ENCODE assay signal across 8 cellular contexts in genomic region chr2:25078171-25079049, GRCh38. TPM values are rescaled to one million over a fixed set of nuclear protein-coding genes. Genes with fewer than 3 reads are reported as not detected.
DNase-seq lines count a peak whose midpoint lies in the region; ATAC-seq and TF ChIP-seq lines count a peak whose summit lies in the region.

No MANE protein-coding gene starts in this region.

- no peak for TF ChIP-seq EP300 in tibial nerve (IDR thresholded peaks at IDR 0.05)

- peaks cover 8% of the 10 kb centered on the region for H3K9me3 Mint-ChIP-seq in nephron progenitor cell
- H3K9me3 Mint-ChIP-seq in activated CD4-positive, alpha-beta memory T cell treated with anti-CD3 and anti-CD28 coated beads for 36 hours, result no peaks in the 10 kb centered on the region
- no peaks in the 10 kb centered on the region for H3K9me3 Mint-ChIP-seq in stimulated activated naive B cell treated with anti-CD40 and anti-IgM and Interleukin-4, amounts not matched to agents 10 μg/mL and 1 μg/mL and 100 μg/mL, for 72 hours

- TF ChIP-seq CTCF in nephron progenitor cell (IDR thresholded peaks at IDR 0.05), result no peak
- no peak for TF ChIP-seq CTCF in tibial nerve (IDR thresholded peaks at IDR 0.05)

- WGBS in tibial nerve, 2 donors, result 42 to 49% methylated on average over 16 of the region's 16 CpGs

- H3K4me3 ChIP-seq in tibial nerve, result no peak overlapping the region

- ATAC-seq in stimulated activated naive B cell treated with anti-CD40 and anti-IgM and Interleukin-4, amounts not matched to agents 10 μg/mL and 1 μg/mL and 100 μg/mL, for 72 hours (replicated peaks), result no peak
- no peak for ATAC-seq in HG02759 (IDR thresholded peaks at IDR 0.05; ENCODE audit: unreplicated experiment)

- DNase-seq in DMS53 (lab: John Stamatoyannopoulos, UW) (peak; percentile 90), NCI-H2196 treated with DMSO at 0.1 percent for 48 hours (lab: John Stamatoyannopoulos, UW; ENCODE audit: unreplicated experiment) (peak; percentile 78), nephron progenitor cell (no peak), tibial nerve (ENCODE audit: low spot score in 2 of 2) (no peak)
- no peak for DNase-seq in activated CD4-positive, alpha-beta memory T cell treated with anti-CD3 and anti-CD28 coated beads for 36 hours
- DNase-seq in stimulated activated naive B cell treated with anti-CD40 and anti-IgM and Interleukin-4, amounts not matched to agents 10 μg/mL and 1 μg/mL and 100 μg/mL, for 72 hours, result no peak

- H3K9me3 ChIP-seq in tibial nerve, result no peaks in the 10 kb centered on the region

- peaks cover 77% of the 10 kb centered on the region for H3K4me1 Mint-ChIP-seq in nephron progenitor cell
- no peaks in the 10 kb centered on the region for H3K4me1 Mint-ChIP-seq in activated CD4-positive, alpha-beta memory T cell treated with anti-CD3 and anti-CD28 coated beads for 36 hours (ENCODE audit: low read depth)
- peaks cover 9 to 15% of the 10 kb centered on the region in 2 donors for H3K4me1 Mint-ChIP-seq in stimulated activated naive B cell treated with anti-CD40 and anti-IgM and Interleukin-4, amounts not matched to agents 10 μg/mL and 1 μg/mL and 100 μg/mL, for 72 hours

- peaks cover 7% of the 10 kb centered on the region for H3K27me3 Mint-ChIP-seq in nephron progenitor cell (ENCODE audit: low read depth, poor library complexity)
- peaks cover 23% of the 10 kb centered on the region for H3K27me3 Mint-ChIP-seq in activated CD4-positive, alpha-beta memory T cell treated with anti-CD3 and anti-CD28 coated beads for 36 hours
- peaks cover 0 to 4% of the 10 kb centered on the region in 2 donors for H3K27me3 Mint-ChIP-seq in stimulated activated naive B cell treated with anti-CD40 and anti-IgM and Interleukin-4, amounts not matched to agents 10 μg/mL and 1 μg/mL and 100 μg/mL, for 72 hours

- H3K27ac ChIP-seq in cingulate gyrus (ENCODE audit: low read depth, low read length) (peak overlapping the region; percentile 39), tibial nerve (no peak overlapping the region)

- H3K36me3 ChIP-seq in tibial nerve, result no peaks in the 10 kb centered on the region

- POLR2A ChIA-PET in activated CD4-positive, alpha-beta memory T cell treated with anti-CD3 and anti-CD28 coated beads for 36 hours (lab: Charles Lee), result no interaction called here

- peaks cover 21% of the 10 kb centered on the region for H3K36me3 Mint-ChIP-seq in nephron progenitor cell (ENCODE audit: low read depth)
- H3K36me3 Mint-ChIP-seq in activated CD4-positive, alpha-beta memory T cell treated with anti-CD3 and anti-CD28 coated beads for 36 hours, result no peaks in the 10 kb centered on the region
- H3K36me3 Mint-ChIP-seq in stimulated activated naive B cell treated with anti-CD40 and anti-IgM and Interleukin-4, amounts not matched to agents 10 μg/mL and 1 μg/mL and 100 μg/mL, for 72 hours, result no peaks in the 10 kb centered on the region

- H3K4me1 ChIP-seq in tibial nerve, result peaks cover 0 to 22% (median 7%) of the 10 kb centered on the region in 4 donors

- no peaks in the 10 kb centered on the region for H3K27me3 ChIP-seq in tibial nerve

- peak overlapping the region; percentile 93 for H3K27ac Mint-ChIP-seq in nephron progenitor cell
- no peak overlapping the region for H3K27ac Mint-ChIP-seq in activated CD4-positive, alpha-beta memory T cell treated with anti-CD3 and anti-CD28 coated beads for 36 hours
- no peak overlapping the region for H3K27ac Mint-ChIP-seq in stimulated activated naive B cell treated with anti-CD40 and anti-IgM and Interleukin-4, amounts not matched to agents 10 μg/mL and 1 μg/mL and 100 μg/mL, for 72 hours

- intact Hi-C loops in activated CD4-positive, alpha-beta memory T cell treated with anti-CD3 and anti-CD28 coated beads for 36 hours (cut with micrococcal nuclease), result no loop called here

- peak overlapping the region; percentile 9 for H3K4me3 Mint-ChIP-seq in nephron progenitor cell
- H3K4me3 Mint-ChIP-seq in activated CD4-positive, alpha-beta memory T cell treated with anti-CD3 and anti-CD28 coated beads for 36 hours, result no peak overlapping the region
- H3K4me3 Mint-ChIP-seq in stimulated activated naive B cell treated with anti-CD40 and anti-IgM and Interleukin-4, amounts not matched to agents 10 μg/mL and 1 μg/mL and 100 μg/mL, for 72 hours, result no peak overlapping the region

- TF ChIP-seq POLR2A in tibial nerve (IDR thresholded peaks at IDR 0.05), result no peak

- CTCF ChIA-PET in activated CD4-positive, alpha-beta memory T cell treated with anti-CD3 and anti-CD28 coated beads for 36 hours (lab: Charles Lee), result interaction anchor here (1.4 kb wide), 1 partner anchor 103 kb away, joined by 5 read pairs; no protein-coding TSS in a partner anchor

RNA-seq across cellular contexts. Expression of gene EFR3B, which starts 36.5 kb away (rescaled TPM):
- total RNA-seq in activated CD4-positive, alpha-beta memory T cell treated with anti-CD3 and anti-CD28 coated beads for 36 hours, result 1 to 10 TPM; 1.5 TPM
- 1 to 10 TPM; 5.4 to 7.1 (median 5.7) TPM for total RNA-seq in tibial nerve

Comparison
In these comparisons a context has a peak if more than half of its experiments do, and no peak if none do; other contexts are left out.
1. DNase-seq: peak in DMS53 (single experiment) and NCI-H2196 treated with DMSO at 0.1 percent for 48 hours (single experiment); none in nephron progenitor cell (single experiment), activated CD4-positive, alpha-beta memory T cell treated with anti-CD3 and anti-CD28 coated beads for 36 hours (single experiment), tibial nerve (0 of 2) and stimulated activated naive B cell treated with anti-CD40 and anti-IgM and Interleukin-4, amounts not matched to agents 10 μg/mL and 1 μg/mL and 100 μg/mL, for 72 hours (single experiment).